1 cellular context compared by ENCODE assay signal in genomic region chr9:84404095-84404686, GRCh38.
TF ChIP-seq lines count a peak whose summit lies in the region.

No MANE protein-coding gene starts in this region.

TF ChIP-seq in H1, 55 proteins besides CTCF, POLR2A, EP300 and RAD21 (continued from another document):
- no peak for TF ChIP-seq POLR2AphosphoS5 (IDR thresholded peaks at IDR 0.05; ENCODE audit: low read depth, low read length)
- no peak for TF ChIP-seq CREB1 (IDR thresholded peaks at IDR 0.05)
- TF ChIP-seq HDAC2 (IDR thresholded peaks at IDR 0.05; ENCODE audit: borderline replicate concordance in 1 of 2, low read depth in 2 of 2, low read length in 2 of 2): no peak
- no peak for TF ChIP-seq EZH2 (IDR thresholded peaks at IDR 0.05; ENCODE audit: low read depth, low read length, severe bottlenecking)
- no peak for TF ChIP-seq ASH2L (IDR thresholded peaks at IDR 0.05; ENCODE audit: low read length)
- TF ChIP-seq CHD7 (IDR thresholded peaks at IDR 0.05; ENCODE audit: insufficient replicate concordance, low read length): no peak
